Comparison of ENCODE assay signal across 16 cellular contexts in the genomic region with DNA sequence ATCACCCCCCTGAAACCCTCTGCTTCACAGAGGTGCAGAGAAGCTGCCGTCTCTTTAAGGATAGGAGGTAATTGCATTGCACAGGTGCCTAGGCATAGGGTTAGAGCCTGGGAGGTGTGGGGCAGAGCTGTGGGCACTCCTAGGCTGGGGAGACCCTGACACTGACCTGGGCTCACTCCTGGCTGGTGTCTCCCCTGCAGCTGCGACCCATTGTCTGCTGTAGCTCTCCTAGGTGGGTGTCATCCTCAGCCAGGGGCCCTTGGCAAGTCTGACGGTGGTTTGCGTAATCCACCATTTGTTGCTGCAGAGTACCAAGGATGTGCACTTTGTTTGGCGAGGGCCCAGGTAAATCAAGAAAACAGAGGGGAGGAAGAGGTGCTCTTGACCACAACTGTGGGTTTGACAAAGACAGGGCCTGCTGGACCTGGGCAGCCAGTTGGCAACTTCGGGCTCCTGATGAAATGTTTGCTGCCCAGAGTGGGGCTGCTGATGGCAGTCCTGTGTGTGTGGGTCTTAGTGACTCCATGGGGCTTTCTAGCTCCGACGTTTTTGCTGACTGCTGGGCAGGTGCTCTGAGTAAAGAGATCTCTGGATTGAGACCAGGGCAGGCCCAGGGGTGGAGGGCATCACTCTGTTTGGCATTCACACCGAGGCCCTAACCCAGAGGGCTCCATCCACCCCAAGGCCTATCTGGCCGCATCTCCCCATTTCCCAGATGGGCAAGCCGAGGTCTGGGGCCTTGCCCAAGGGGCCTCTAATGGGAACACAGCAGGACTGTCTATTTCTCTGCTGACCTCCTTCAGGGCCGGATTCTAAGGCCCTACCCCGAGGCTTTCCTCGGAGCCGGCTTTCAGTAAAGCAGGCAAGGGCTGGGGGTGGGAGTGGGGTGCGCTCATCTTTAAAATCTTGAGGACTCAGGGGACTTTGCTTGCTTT.
DNase-seq lines count a peak whose midpoint lies in the region; FAIRE-seq and TF ChIP-seq lines count a peak whose summit lies in the region.
"Had no signal": no experiment of that assay in that cellular context is flagged by ENCODE, and none has a peak within 500 bp of the region (broad histone marks: within the 10 kb centered on the region; RNA-seq: fewer than 3 reads in every experiment).

No MANE protein-coding gene starts in this region.

- DNase-seq in PC-9 = no peak
- peak; percentile 9 for DNase-seq in colonic mucosa
- DNase-seq in kidney = peak; percentile 18
- peak; percentile 16 for DNase-seq in stomach
- no peak for DNase-seq in Ammon's horn (ENCODE audit: low spot score)
- DNase-seq in stimulated activated CD4-positive, alpha-beta T cell treated with anti-CD3 and anti-CD28 coated beads, Interleukin-4, amount 100 ng/mL, for 24 hours = no peak
- DNase-seq in T-helper 2 cell = no peak
- DNase-seq: BE2C; CD4-positive, alpha-beta memory T cell; GF-D8; GOT3; NCI-H2029; NCI-H2171 treated with DMSO at 0.1 percent for 48 hours; NCI-H510A; NCI-H82 had no signal

- no peak for TF ChIP-seq EP300 in stomach (IDR thresholded peaks at IDR 0.05)

- intact Hi-C loops in PC-9 (cut with micrococcal nuclease; ENCODE audit: unreplicated experiment) = no loop called here
- intact Hi-C loops in colonic mucosa (cut with DNase I) = no loop called here
- intact Hi-C loops in kidney (cut with DNase I) = no loop called here
- intact Hi-C loops in stomach (cut with DNase I; ENCODE audit: low total_unique reads) = no loop called here

- peak overlapping the region; percentile 47; the same call in 1 of the 2 replicates for H3K4me2 ChIP-seq in PC-9

- H3K4me3 ChIP-seq in PC-9 = no peak overlapping the region
- H3K4me3 ChIP-seq in colonic mucosa = no peak overlapping the region
- no peak overlapping the region for H3K4me3 ChIP-seq in kidney (ENCODE audit: low read length in 2 of 2)
- no peak overlapping the region for H3K4me3 ChIP-seq in stomach

- no peaks in the 10 kb centered on the region for H4K20me1 ChIP-seq in PC-9 (ENCODE audit: insufficient read depth)

- 80 to 89% (median 83%) methylated on average over 14 to 16 of the region's 16 CpGs for WGBS in stomach, 5 donors

- TF ChIP-seq CTCF in PC-9 (conservative IDR thresholded peaks at IDR 0.05) (no peak), colonic mucosa (IDR thresholded peaks at IDR 0.05) (no peak), kidney (IDR thresholded peaks at IDR 0.05; ENCODE audit: borderline replicate concordance, extremely low read depth, insufficient read depth) (no peak), stomach (IDR thresholded peaks at IDR 0.05) (no peak)

- no peak overlapping the region for H3K27ac ChIP-seq in PC-9
- H3K27ac ChIP-seq in colonic mucosa = no peak overlapping the region
- no peak overlapping the region for H3K27ac ChIP-seq in kidney (ENCODE audit: low read depth in 2 of 2, low read length in 2 of 2)
- H3K27ac ChIP-seq in stomach = no peak overlapping the region

- H3K27me3 ChIP-seq in PC-9 (ENCODE audit: insufficient read depth, low read depth) = no peaks in the 10 kb centered on the region
- H3K27me3 ChIP-seq in colonic mucosa = no peaks in the 10 kb centered on the region
- no peaks in the 10 kb centered on the region for H3K27me3 ChIP-seq in stomach
- H3K27me3 ChIP-seq: BE2C had no signal

- H3K4me1 ChIP-seq in PC-9 (replicated peaks; ENCODE audit: insufficient read depth) (peaks cover 28% of the 10 kb centered on the region), colonic mucosa (no peaks in the 10 kb centered on the region), kidney (ENCODE audit: control insufficient read depth in 1 of 2, insufficient read depth in 1 of 2, low read depth in 1 of 2, low read length in 2 of 2) (no peaks in the 10 kb centered on the region), stomach (peaks cover 6 to 43% (median 21%) of the 10 kb centered on the region in 4 donors)
- H3K4me1 ChIP-seq: BE2C had no signal

- H3K9me2 ChIP-seq in PC-9 (ENCODE audit: insufficient read depth) = no peaks in the 10 kb centered on the region

- TF ChIP-seq POLR2A in stomach (IDR thresholded peaks at IDR 0.05) = no peak

- BruUV-seq in PC-9 (replicated peaks; lab: Mats Ljungman, UMichigan) = no TSS peak

- no peak overlapping the region for H3K9ac ChIP-seq in colonic mucosa (ENCODE audit: low read depth in 2 of 2, low read length in 2 of 2)
- no peak overlapping the region for H3K9ac ChIP-seq in kidney (ENCODE audit: low read length in 2 of 2)

- H2AFZ ChIP-seq in PC-9 = no peak overlapping the region

- H3K79me2 ChIP-seq in PC-9 (ENCODE audit: low read depth) = no peaks in the 10 kb centered on the region

- no peaks in the 10 kb centered on the region for H3K9me3 ChIP-seq in PC-9 (ENCODE audit: insufficient read depth, low read depth)
- no peaks in the 10 kb centered on the region for H3K9me3 ChIP-seq in colonic mucosa
- no peaks in the 10 kb centered on the region for H3K9me3 ChIP-seq in kidney (ENCODE audit: control insufficient read depth in 1 of 2, low read length in 2 of 2)
- no peaks in the 10 kb centered on the region for H3K9me3 ChIP-seq in stomach
- H3K9me3 ChIP-seq: BE2C had no signal

- FAIRE-seq in kidney (lab: Jason Lieb, UNC) = no peak
- FAIRE-seq: RCC 7860 had no signal

- H3F3A ChIP-seq in PC-9 (ENCODE audit: insufficient read depth, low read depth) = peaks cover 10% of the 10 kb centered on the region; the same call in 1 of the 2 replicates

- H3K36me3 ChIP-seq in PC-9 (ENCODE audit: low read depth) (no peaks in the 10 kb centered on the region), colonic mucosa (no peaks in the 10 kb centered on the region), kidney (ENCODE audit: control insufficient read depth in 1 of 2, insufficient read depth in 2 of 2, low read length in 2 of 2) (no peaks in the 10 kb centered on the region), stomach (no peaks in the 10 kb centered on the region)
- H3K36me3 ChIP-seq: BE2C had no signal

- CTCF ChIA-PET in PC-9 (lab: Charles Lee) = interaction anchor here (0.6 kb wide), 1 partner anchor 164 kb away, joined by 3 read pairs; no protein-coding TSS in a partner anchor

- POLR2A ChIA-PET in PC-9 (lab: Charles Lee; ENCODE audit: unreplicated experiment) = no interaction called here

Comparison
In these comparisons a context has a peak if more than half of its experiments do, and no peak if none do; other contexts are left out.
1. DNase-seq: peak in colonic mucosa (single experiment), kidney (single experiment) and stomach (single experiment); none in PC-9 (0 of 2), Ammon's horn (single experiment), stimulated activated CD4-positive, alpha-beta T cell treated with anti-CD3 and anti-CD28 coated beads, Interleukin-4, amount 100 ng/mL, for 24 hours (single experiment) and T-helper 2 cell (0 of 5).